Comparison of ENCODE assay signal across 20 cellular contexts in genomic region chr16:53803451-53803850, GRCh38.
"Had no signal": no experiment of that assay in that cellular context is flagged by ENCODE, and none has a peak within 500 bp of the region (broad histone marks: within the 10 kb centered on the region; RNA-seq: fewer than 3 reads in every experiment).

No MANE protein-coding gene starts in this region.

- H3K27ac ChIP-seq: SJSA1, SK-N-MC had no signal

- H3K36me3 ChIP-seq: SJSA1 had no signal

- H3K9me3 ChIP-seq: SJSA1 had no signal

- DNase-seq: IMR-90, MM.1S, NCI-H1092 treated with DMSO at 0.1 percent for 48 hours, NCI-H1436, NCI-H187, NCI-H2029, NCI-H2081 treated with DMSO at 0.1 percent for 48 hours, NCI-H2171, NCI-H226, NCI-H446, NCI-H510A, NCI-H524 treated with DMSO at 0.1 percent for 48 hours, NCI-H69, NCI-H774, Right ventricle myocardium superior, RPMI8226, SIG-M5 had no signal

- ATAC-seq: HepG2 had no signal

- H3K4me3 ChIP-seq: SJSA1, SK-N-MC had no signal

- H3K27me3 ChIP-seq: SJSA1 had no signal
